8 cellular contexts compared by ENCODE assay signal in the genomic region with DNA sequence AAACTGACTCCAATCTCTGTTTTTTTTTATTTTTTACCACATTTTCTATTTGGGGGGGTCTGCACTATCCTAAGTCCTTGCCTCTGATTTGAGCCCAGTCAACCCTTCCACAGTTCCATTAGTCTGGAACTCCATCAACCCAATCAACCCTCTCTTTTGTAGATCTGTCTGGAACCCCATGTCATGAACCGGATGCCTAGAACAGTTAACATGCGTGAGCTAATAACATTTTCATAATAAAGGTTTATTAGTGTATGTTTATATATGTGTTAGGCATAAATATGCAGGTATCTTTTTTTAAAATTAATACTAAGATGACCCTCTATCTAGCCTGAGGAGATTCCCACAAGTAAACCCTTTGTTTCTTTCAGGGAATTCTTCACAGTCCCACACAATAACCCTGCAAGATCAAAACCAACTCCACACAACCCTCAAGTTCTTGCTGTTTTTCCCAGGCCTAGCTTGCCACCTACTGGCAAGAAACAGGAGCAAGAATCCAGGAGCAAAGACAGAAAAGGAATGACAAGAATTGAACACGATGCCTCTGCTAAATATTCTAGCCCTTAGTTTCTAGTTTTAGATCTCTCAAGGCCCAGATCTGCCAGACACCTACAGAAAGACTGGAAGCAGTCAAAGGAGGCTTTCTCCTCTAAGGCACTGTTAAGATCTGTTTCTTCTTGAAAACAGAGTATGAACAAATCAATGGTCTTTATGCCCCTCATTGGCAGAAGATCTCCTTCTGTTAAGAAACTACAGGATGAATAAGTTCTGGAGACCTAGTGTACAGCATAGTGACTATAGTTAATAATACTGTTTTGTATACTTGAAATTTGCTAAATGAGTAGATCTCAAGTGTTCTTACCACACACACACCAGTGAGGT.
DNase-seq lines count a peak whose midpoint lies in the region; ATAC-seq and TF ChIP-seq lines count a peak whose summit lies in the region.

No MANE protein-coding gene starts in this region.

- ATAC-seq in heart left ventricle (peak in 1 of 4 donors; percentile 39), left ventricle myocardium superior (no peak), GM21723 (IDR thresholded peaks at IDR 0.05; ENCODE audit: unreplicated experiment) (peak; percentile 42), foreskin keratinocyte (peak; percentile 70)

- H3K4me3 ChIP-seq in heart left ventricle: no peak overlapping the region
- H3K4me3 ChIP-seq in prostate gland: no peak overlapping the region

- H3K9me3 ChIP-seq in heart left ventricle (no peaks in the 10 kb centered on the region), prostate gland (no peaks in the 10 kb centered on the region)

- H3K27ac ChIP-seq in heart left ventricle: no peak overlapping the region
- H3K27ac ChIP-seq in foreskin keratinocyte: peak overlapping the region; percentile 64
- no peak overlapping the region for H3K27ac ChIP-seq in prostate gland

- H3K27me3 ChIP-seq in heart left ventricle: peaks cover 0 to 13% (median 0%) of the 10 kb centered on the region in 9 donors
- H3K27me3 ChIP-seq in foreskin keratinocyte: peaks cover 4% of the 10 kb centered on the region
- no peaks in the 10 kb centered on the region for H3K27me3 ChIP-seq in prostate gland (replicated peaks; ENCODE audit: insufficient read depth)

- DNase-seq in heart left ventricle (peak in 1 of 5 donors; percentile 8), left ventricle myocardium superior (no peak), Kasumi-1 (lab: John Stamatoyannopoulos, UW) (peak; percentile 66 to 81), T1000 (lab: John Stamatoyannopoulos, UW) (peak; percentile 15), foreskin keratinocyte (peak; percentile 11 to 51), prostate gland (ENCODE audit: low spot score) (peak; percentile 20)
- DNase-seq in stimulated activated CD4-positive, alpha-beta T cell treated with anti-CD3 and anti-CD28 coated beads, Interleukin-4, amount 100 ng/mL, for 24 hours: no peak

- peak; percentile 24 to 64 (median 46) for TF ChIP-seq CTCF in heart left ventricle (IDR thresholded peaks at IDR 0.05)
- peak; percentile 78 for TF ChIP-seq CTCF in foreskin keratinocyte (conservative IDR thresholded peaks at IDR 0.05)
- peak in 3 of 4 experiments; percentile 32 to 59 (median 53) for TF ChIP-seq CTCF in prostate gland (IDR thresholded peaks at IDR 0.05)

- WGBS in heart left ventricle, 4 donors: 61 to 65% (median 63%) methylated on average over 3 of the region's 3 CpGs
- 62% methylated on average over 3 of the region's 3 CpGs for WGBS in prostate gland

- H3K36me3 ChIP-seq in heart left ventricle (no peaks in the 10 kb centered on the region), prostate gland (no peaks in the 10 kb centered on the region)

- intact Hi-C loops in heart left ventricle (cut with DNase I) (loop anchor here in 5 of 10 donors (5.0 to 10.0 kb wide), 3 partner anchors 1385 to 1457 kb away; no protein-coding TSS in a partner anchor), left ventricle myocardium superior (cut with micrococcal nuclease) (no loop called here), prostate gland (cut with DNase I) (loop anchor here (10.0 kb wide), 1 partner anchor 1395 kb away; no protein-coding TSS in a partner anchor)

- no peak for TF ChIP-seq POLR2A in heart left ventricle (IDR thresholded peaks at IDR 0.05)
- TF ChIP-seq POLR2A in prostate gland (IDR thresholded peaks at IDR 0.05): no peak

- H3K4me1 ChIP-seq in heart left ventricle (no peaks in the 10 kb centered on the region), foreskin keratinocyte (peaks cover 7% of the 10 kb centered on the region), prostate gland (replicated peaks) (no peaks in the 10 kb centered on the region)

Comparison
In these comparisons a context has a peak if more than half of its experiments do, and no peak if none do; other contexts are left out.
1. DNase-seq: peak in Kasumi-1 (2 of 2), T1000 (single experiment), foreskin keratinocyte (2 of 2) and prostate gland (single experiment); none in left ventricle myocardium superior (single experiment) and stimulated activated CD4-positive, alpha-beta T cell treated with anti-CD3 and anti-CD28 coated beads, Interleukin-4, amount 100 ng/mL, for 24 hours (single experiment).
2. Peak in every context shown above with its lines, with median percentiles within 50 percentile points of each other: CTCF ChIP-seq.